1 cellular context compared by ENCODE assay signal in the genomic region with DNA sequence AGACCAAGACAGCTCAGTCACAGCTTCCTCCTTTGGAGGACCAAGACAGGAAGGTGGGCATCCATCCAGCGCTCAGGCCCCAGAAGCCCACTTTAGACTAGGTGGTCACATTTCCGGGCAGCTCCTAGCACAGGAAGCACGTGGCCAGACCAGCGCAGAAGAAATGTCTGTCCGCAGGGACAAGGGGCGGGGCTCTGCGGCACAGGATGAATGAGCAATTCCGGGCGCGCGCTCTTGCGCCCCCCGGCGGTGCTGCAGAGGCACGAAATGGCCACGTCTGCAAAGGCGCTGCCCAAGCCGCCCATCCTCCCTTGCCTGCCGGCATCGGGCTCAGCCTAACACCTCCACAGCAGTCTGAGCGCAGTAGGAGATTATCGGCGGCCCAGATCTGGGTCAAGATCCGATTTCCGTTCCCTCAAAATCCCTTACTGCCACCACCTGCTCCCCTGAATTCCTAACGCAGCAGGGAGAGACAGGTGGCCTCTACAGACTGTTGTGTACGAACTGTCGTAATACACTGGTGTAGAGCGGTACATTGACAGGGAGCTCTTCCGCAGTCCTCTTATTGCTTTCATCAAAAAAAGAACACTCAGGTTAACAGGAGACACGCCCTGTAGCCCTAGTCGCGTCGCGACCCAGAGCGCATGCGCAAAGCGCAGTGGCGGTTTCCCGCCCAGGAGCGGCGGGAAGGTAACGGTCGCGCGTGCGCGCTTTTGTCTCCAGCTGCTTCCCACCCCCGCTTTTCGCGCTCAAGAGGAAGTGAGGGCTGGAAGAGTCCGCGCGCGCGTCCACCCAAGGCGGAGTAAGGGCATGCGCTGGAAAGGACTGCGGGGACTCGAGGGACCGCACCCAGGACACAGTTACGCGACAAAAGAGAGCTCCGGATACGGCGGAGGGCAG.
TF ChIP-seq lines count a peak whose summit lies in the region.

No MANE protein-coding gene starts in this region.

TF ChIP-seq in K562, 482 proteins besides CTCF, POLR2A, EP300 and RAD21 (continued from another document and continues in another):
- TF ChIP-seq ZNF124 (CRISPR knock-in tag; IDR thresholded peaks at IDR 0.05) (no peak), ADNP (tag; IDR thresholded peaks at IDR 0.05) (no peak), HLTF (IDR thresholded peaks at IDR 0.05) (peak; percentile 81; the same call in 1 of the 2 replicates), ZNF165 (CRISPR knock-in tag; IDR thresholded peaks at IDR 0.05; ENCODE audit: borderline replicate concordance) (no peak), XRCC3 (IDR thresholded peaks at IDR 0.05) (no peak), SAFB2 (IDR thresholded peaks at IDR 0.05; ENCODE audit: borderline replicate concordance, low read depth, low read length, severe bottlenecking) (no peak), YBX1 (IDR thresholded peaks at IDR 0.05) (no peak), PTBP1 (IDR thresholded peaks at IDR 0.05; ENCODE audit: low read depth, low read length) (peak; percentile 53; the same call in 1 of the 2 replicates), RCOR1 (IDR thresholded peaks at IDR 0.05; ENCODE audit: borderline replicate concordance in 1 of 2, low read depth in 2 of 2, low read length in 2 of 2) (peak in 1 of 2 experiments; percentile 69; a peak in 1 of 4 replicates), ZBTB7A (IDR thresholded peaks at IDR 0.05; ENCODE audit: borderline replicate concordance, control insufficient read depth, low read depth, low read length) (0 out of 2 replicates have a peak, but pooled peaks have one; percentile 4), ZNF224 (CRISPR knock-in tag; IDR thresholded peaks at IDR 0.05) (no peak), POLR2B (IDR thresholded peaks at IDR 0.05; ENCODE audit: low read depth, partially characterized antibody) (peak; percentile 37), GATAD2A (IDR thresholded peaks at IDR 0.05) (no peak), ZBED1 (IDR thresholded peaks at IDR 0.05) (peak; percentile 66), ETV5 (CRISPR knock-in tag; IDR thresholded peaks at IDR 0.05; ENCODE audit: low read depth) (peak; percentile 82), SUPT5H (IDR thresholded peaks at IDR 0.05) (no peak), MYNN (IDR thresholded peaks at IDR 0.05) (peak; percentile 67; the same call in 1 of the 2 replicates), MYNN (CRISPR knock-in tag; IDR thresholded peaks at IDR 0.05) (no peak), MECOM (CRISPR knock-in tag; IDR thresholded peaks at IDR 0.05) (no peak), ZFX (CRISPR knock-in tag; IDR thresholded peaks at IDR 0.05) (no peak), RBM39 (optimal IDR thresholded peaks at IDR 0.05; ENCODE audit: low read depth, low read length) (peak; percentile 71), SETDB1 (IDR thresholded peaks at IDR 0.05; ENCODE audit: low read length) (no peak), SMAD2 (IDR thresholded peaks at IDR 0.05; ENCODE audit: low read depth, low read length) (no peak), WHSC1 (IDR thresholded peaks at IDR 0.05; ENCODE audit: low read length) (no peak), XRCC5 (IDR thresholded peaks at IDR 0.05; ENCODE audit: low read depth, low read length) (peak; percentile 84), SP1 (CRISPR knock-in tag; IDR thresholded peaks at IDR 0.05) (peak; percentile 88), SMARCC2 (IDR thresholded peaks at IDR 0.05; ENCODE audit: low read depth) (peak; percentile 75), ZFP36 (IDR thresholded peaks at IDR 0.05; ENCODE audit: low read depth, low read length, partially characterized antibody) (no peak), BRD9 (IDR thresholded peaks at IDR 0.05; ENCODE audit: low read depth, partially characterized antibody) (peak; percentile 91), L3MBTL2 (IDR thresholded peaks at IDR 0.05) (peak; percentile 95), RBM25 (IDR thresholded peaks at IDR 0.05; ENCODE audit: low read depth, low read length, severe bottlenecking) (no peak), SRF (CRISPR knock-in tag; IDR thresholded peaks at IDR 0.05) (peak in 1 of 2 experiments; percentile 66; a peak in 3 of 4 replicates), RFX1 (IDR thresholded peaks at IDR 0.05) (no peak), NELFE (IDR thresholded peaks at IDR 0.05; ENCODE audit: insufficient read depth, insufficient read length) (no peak)
- TF ChIP-seq, protein P1, sequence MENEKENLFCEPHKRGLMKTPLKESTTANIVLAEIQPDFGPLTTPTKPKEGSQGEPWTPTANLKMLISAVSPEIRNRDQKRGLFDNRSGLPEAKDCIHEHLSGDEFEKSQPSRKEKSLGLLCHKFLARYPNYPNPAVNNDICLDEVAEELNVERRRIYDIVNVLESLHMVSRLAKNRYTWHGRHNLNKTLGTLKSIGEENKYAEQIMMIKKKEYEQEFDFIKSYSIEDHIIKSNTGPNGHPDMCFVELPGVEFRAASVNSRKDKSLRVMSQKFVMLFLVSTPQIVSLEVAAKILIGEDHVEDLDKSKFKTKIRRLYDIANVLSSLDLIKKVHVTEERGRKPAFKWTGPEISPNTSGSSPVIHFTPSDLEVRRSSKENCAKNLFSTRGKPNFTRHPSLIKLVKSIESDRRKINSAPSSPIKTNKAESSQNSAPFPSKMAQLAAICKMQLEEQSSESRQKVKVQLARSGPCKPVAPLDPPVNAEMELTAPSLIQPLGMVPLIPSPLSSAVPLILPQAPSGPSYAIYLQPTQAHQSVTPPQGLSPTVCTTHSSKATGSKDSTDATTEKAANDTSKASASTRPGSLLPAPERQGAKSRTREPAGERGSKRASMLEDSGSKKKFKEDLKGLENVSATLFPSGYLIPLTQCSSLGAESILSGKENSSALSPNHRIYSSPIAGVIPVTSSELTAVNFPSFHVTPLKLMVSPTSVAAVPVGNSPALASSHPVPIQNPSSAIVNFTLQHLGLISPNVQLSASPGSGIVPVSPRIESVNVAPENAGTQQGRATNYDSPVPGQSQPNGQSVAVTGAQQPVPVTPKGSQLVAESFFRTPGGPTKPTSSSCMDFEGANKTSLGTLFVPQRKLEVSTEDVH (IDR thresholded peaks at IDR 0.05; ENCODE audit: low read depth, partially characterized antibody) = peak; percentile 70
- TF ChIP-seq, protein P2, sequence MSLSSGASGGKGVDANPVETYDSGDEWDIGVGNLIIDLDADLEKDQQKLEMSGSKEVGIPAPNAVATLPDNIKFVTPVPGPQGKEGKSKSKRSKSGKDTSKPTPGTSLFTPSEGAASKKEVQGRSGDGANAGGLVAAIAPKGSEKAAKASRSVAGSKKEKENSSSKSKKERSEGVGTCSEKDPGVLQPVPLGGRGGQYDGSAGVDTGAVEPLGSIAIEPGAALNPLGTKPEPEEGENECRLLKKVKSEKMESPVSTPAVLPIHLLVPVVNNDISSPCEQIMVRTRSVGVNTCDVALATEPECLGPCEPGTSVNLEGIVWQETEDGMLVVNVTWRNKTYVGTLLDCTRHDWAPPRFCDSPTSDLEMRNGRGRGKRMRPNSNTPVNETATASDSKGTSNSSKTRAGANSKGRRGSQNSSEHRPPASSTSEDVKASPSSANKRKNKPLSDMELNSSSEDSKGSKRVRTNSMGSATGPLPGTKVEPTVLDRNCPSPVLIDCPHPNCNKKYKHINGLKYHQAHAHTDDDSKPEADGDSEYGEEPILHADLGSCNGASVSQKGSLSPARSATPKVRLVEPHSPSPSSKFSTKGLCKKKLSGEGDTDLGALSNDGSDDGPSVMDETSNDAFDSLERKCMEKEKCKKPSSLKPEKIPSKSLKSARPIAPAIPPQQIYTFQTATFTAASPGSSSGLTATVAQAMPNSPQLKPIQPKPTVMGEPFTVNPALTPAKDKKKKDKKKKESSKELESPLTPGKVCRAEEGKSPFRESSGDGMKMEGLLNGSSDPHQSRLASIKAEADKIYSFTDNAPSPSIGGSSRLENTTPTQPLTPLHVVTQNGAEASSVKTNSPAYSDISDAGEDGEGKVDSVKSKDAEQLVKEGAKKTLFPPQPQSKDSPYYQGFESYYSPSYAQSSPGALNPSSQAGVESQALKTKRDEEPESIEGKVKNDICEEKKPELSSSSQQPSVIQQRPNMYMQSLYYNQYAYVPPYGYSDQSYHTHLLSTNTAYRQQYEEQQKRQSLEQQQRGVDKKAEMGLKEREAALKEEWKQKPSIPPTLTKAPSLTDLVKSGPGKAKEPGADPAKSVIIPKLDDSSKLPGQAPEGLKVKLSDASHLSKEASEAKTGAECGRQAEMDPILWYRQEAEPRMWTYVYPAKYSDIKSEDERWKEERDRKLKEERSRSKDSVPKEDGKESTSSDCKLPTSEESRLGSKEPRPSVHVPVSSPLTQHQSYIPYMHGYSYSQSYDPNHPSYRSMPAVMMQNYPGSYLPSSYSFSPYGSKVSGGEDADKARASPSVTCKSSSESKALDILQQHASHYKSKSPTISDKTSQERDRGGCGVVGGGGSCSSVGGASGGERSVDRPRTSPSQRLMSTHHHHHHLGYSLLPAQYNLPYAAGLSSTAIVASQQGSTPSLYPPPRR (CRISPR knock-in tag; IDR thresholded peaks at IDR 0.05; ENCODE audit: borderline replicate concordance) = peak; percentile 75
- TF ChIP-seq, protein P3, sequence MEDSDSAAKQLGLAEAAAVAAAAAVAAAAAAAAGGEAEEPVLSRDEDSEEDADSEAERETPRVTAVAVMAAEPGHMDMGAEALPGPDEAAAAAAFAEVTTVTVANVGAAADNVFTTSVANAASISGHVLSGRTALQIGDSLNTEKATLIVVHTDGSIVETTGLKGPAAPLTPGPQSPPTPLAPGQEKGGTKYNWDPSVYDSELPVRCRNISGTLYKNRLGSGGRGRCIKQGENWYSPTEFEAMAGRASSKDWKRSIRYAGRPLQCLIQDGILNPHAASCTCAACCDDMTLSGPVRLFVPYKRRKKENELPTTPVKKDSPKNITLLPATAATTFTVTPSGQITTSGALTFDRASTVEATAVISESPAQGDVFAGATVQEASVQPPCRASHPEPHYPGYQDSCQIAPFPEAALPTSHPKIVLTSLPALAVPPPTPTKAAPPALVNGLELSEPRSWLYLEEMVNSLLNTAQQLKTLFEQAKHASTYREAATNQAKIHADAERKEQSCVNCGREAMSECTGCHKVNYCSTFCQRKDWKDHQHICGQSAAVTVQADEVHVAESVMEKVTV (CRISPR knock-in tag; IDR thresholded peaks at IDR 0.05) = 0 out of 2 replicates have a peak, but pooled peaks have one; percentile 33
- TF ChIP-seq, protein P4, sequence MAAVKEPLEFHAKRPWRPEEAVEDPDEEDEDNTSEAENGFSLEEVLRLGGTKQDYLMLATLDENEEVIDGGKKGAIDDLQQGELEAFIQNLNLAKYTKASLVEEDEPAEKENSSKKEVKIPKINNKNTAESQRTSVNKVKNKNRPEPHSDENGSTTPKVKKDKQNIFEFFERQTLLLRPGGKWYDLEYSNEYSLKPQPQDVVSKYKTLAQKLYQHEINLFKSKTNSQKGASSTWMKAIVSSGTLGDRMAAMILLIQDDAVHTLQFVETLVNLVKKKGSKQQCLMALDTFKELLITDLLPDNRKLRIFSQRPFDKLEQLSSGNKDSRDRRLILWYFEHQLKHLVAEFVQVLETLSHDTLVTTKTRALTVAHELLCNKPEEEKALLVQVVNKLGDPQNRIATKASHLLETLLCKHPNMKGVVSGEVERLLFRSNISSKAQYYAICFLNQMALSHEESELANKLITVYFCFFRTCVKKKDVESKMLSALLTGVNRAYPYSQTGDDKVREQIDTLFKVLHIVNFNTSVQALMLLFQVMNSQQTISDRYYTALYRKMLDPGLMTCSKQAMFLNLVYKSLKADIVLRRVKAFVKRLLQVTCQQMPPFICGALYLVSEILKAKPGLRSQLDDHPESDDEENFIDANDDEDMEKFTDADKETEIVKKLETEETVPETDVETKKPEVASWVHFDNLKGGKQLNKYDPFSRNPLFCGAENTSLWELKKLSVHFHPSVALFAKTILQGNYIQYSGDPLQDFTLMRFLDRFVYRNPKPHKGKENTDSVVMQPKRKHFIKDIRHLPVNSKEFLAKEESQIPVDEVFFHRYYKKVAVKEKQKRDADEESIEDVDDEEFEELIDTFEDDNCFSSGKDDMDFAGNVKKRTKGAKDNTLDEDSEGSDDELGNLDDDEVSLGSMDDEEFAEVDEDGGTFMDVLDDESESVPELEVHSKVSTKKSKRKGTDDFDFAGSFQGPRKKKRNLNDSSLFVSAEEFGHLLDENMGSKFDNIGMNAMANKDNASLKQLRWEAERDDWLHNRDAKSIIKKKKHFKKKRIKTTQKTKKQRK (IDR thresholded peaks at IDR 0.05; ENCODE audit: borderline replicate concordance, low read depth, low read length) = no peak
- TF ChIP-seq, protein P5, sequence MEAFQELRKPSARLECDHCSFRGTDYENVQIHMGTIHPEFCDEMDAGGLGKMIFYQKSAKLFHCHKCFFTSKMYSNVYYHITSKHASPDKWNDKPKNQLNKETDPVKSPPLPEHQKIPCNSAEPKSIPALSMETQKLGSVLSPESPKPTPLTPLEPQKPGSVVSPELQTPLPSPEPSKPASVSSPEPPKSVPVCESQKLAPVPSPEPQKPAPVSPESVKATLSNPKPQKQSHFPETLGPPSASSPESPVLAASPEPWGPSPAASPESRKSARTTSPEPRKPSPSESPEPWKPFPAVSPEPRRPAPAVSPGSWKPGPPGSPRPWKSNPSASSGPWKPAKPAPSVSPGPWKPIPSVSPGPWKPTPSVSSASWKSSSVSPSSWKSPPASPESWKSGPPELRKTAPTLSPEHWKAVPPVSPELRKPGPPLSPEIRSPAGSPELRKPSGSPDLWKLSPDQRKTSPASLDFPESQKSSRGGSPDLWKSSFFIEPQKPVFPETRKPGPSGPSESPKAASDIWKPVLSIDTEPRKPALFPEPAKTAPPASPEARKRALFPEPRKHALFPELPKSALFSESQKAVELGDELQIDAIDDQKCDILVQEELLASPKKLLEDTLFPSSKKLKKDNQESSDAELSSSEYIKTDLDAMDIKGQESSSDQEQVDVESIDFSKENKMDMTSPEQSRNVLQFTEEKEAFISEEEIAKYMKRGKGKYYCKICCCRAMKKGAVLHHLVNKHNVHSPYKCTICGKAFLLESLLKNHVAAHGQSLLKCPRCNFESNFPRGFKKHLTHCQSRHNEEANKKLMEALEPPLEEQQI (IDR thresholded peaks at IDR 0.05) = 0 out of 2 replicates have a peak, but pooled peaks have one; percentile 20
- TF ChIP-seq, protein P6, sequence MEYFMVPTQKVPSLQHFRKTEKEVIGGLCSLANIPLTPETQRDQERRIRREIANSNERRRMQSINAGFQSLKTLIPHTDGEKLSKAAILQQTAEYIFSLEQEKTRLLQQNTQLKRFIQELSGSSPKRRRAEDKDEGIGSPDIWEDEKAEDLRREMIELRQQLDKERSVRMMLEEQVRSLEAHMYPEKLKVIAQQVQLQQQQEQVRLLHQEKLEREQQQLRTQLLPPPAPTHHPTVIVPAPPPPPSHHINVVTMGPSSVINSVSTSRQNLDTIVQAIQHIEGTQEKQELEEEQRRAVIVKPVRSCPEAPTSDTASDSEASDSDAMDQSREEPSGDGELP (CRISPR knock-in tag; IDR thresholded peaks at IDR 0.05; ENCODE audit: borderline replicate concordance) = peak; percentile 97
- TF ChIP-seq, protein P7, sequence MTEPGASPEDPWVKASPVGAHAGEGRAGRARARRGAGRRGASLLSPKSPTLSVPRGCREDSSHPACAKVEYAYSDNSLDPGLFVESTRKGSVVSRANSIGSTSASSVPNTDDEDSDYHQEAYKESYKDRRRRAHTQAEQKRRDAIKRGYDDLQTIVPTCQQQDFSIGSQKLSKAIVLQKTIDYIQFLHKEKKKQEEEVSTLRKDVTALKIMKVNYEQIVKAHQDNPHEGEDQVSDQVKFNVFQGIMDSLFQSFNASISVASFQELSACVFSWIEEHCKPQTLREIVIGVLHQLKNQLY (CRISPR knock-in tag; conservative IDR thresholded peaks at IDR 0.05) = no peak
- TF ChIP-seq, protein P8, sequence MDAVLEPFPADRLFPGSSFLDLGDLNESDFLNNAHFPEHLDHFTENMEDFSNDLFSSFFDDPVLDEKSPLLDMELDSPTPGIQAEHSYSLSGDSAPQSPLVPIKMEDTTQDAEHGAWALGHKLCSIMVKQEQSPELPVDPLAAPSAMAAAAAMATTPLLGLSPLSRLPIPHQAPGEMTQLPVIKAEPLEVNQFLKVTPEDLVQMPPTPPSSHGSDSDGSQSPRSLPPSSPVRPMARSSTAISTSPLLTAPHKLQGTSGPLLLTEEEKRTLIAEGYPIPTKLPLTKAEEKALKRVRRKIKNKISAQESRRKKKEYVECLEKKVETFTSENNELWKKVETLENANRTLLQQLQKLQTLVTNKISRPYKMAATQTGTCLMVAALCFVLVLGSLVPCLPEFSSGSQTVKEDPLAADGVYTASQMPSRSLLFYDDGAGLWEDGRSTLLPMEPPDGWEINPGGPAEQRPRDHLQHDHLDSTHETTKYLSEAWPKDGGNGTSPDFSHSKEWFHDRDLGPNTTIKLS (IDR thresholded peaks at IDR 0.05; ENCODE audit: borderline replicate concordance, low read depth) = peak; percentile 100
